ENCODE assay signal across 1 cellular context in the genomic region with DNA sequence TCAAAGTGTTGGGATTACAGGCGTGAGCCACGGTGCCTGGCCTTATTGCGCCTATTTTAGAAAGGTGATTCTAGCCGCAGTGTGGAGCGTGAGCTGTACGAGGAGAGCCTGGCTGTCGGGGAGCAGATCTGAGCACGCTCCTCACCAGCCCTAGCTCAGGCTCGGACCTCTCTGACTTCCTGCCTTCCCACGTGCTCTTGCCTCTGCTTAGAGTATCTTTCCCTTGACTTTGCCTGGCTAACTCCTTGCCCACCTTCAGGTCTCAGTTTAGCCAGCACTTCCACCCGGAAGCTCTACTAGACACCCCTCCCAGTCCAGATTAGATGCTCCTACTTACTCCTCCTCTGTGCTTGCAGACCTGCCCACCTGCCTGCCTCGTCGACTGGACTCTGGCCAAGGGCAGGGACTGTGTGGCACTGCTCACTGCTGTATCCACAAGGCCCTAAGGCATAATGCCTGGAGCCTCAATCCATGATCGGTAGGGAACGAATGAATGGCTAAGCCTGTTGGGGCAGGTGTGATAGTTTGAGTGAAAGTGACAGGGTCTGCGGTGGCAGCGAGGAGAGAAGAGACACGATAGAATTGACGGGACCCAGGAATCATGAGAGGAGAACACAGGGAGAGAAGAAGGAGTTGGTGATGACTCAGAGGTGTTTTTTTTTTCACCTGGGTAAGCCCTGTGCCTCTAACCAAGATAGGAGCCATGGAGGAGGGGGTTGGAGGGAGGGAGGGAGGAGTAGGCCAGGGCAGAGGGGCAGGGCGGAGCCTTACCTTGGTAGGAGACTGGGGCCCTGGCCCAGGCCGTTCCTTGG.
TF ChIP-seq lines count a peak whose summit lies in the region.

No MANE protein-coding gene starts in this region.

TF ChIP-seq in K562, 482 proteins besides CTCF, POLR2A, EP300 and RAD21 (continued from another document and continues in another):
- no peak for TF ChIP-seq ZNF277 (CRISPR knock-in tag; IDR thresholded peaks at IDR 0.05; ENCODE audit: borderline replicate concordance)
- TF ChIP-seq HLTF (IDR thresholded peaks at IDR 0.05): no peak
- TF ChIP-seq CCNT2 (IDR thresholded peaks at IDR 0.05; ENCODE audit: borderline replicate concordance, extremely low read depth, insufficient read length, low read depth, low read length): no peak
- peak; percentile 69 for TF ChIP-seq NFIC (IDR thresholded peaks at IDR 0.05)
- peak in 1 of 2 experiments; percentile 44; a peak in 3 of 4 replicates for TF ChIP-seq NRF1 (conservative IDR thresholded peaks at IDR 0.05 in 1 of 2, IDR thresholded peaks at IDR 0.05 in 1 of 2)
- TF ChIP-seq, protein P1, sequence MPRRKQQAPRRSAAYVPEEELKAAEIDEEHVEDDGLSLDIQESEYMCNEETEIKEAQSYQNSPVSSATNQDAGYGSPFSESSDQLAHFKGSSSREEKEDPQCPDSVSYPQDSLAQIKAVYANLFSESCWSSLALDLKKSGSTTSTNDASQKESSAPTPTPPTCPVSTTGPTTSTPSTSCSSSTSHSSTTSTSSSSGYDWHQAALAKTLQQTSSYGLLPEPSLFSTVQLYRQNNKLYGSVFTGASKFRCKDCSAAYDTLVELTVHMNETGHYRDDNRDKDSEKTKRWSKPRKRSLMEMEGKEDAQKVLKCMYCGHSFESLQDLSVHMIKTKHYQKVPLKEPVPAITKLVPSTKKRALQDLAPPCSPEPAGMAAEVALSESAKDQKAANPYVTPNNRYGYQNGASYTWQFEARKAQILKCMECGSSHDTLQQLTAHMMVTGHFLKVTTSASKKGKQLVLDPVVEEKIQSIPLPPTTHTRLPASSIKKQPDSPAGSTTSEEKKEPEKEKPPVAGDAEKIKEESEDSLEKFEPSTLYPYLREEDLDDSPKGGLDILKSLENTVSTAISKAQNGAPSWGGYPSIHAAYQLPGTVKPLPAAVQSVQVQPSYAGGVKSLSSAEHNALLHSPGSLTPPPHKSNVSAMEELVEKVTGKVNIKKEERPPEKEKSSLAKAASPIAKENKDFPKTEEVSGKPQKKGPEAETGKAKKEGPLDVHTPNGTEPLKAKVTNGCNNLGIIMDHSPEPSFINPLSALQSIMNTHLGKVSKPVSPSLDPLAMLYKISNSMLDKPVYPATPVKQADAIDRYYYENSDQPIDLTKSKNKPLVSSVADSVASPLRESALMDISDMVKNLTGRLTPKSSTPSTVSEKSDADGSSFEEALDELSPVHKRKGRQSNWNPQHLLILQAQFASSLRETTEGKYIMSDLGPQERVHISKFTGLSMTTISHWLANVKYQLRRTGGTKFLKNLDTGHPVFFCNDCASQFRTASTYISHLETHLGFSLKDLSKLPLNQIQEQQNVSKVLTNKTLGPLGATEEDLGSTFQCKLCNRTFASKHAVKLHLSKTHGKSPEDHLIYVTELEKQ (CRISPR knock-in tag; IDR thresholded peaks at IDR 0.05): no peak
- TF ChIP-seq ZBTB43 (CRISPR knock-in tag; IDR thresholded peaks at IDR 0.05): no peak
- peak; percentile 65; the same call in 1 of the 2 replicates for TF ChIP-seq ZEB2 (IDR thresholded peaks at IDR 0.05)
- no peak for TF ChIP-seq TAF1 (IDR thresholded peaks at IDR 0.05; ENCODE audit: control insufficient read depth, extremely low read depth, insufficient read depth, low read length, severe bottlenecking)
- no peak for TF ChIP-seq RFX7 (CRISPR knock-in tag; IDR thresholded peaks at IDR 0.05)
- no peak for TF ChIP-seq SUPT5H (IDR thresholded peaks at IDR 0.05)
- TF ChIP-seq DMBX1 (CRISPR knock-in tag; IDR thresholded peaks at IDR 0.05; ENCODE audit: borderline replicate concordance): no peak; the same call in 1 of the 2 replicates
- 0 out of 2 replicates have a peak, but pooled peaks have one; percentile 21 for TF ChIP-seq NFRKB (IDR thresholded peaks at IDR 0.05; ENCODE audit: low read depth)
- TF ChIP-seq MNT (conservative IDR thresholded peaks at IDR 0.05): no peak
- no peak for TF ChIP-seq GATAD2A (IDR thresholded peaks at IDR 0.05)
- TF ChIP-seq HDAC2 (IDR thresholded peaks at IDR 0.05): no peak; the same call in 1 of the 2 replicates
- TF ChIP-seq SIRT6 (IDR thresholded peaks at IDR 0.05; ENCODE audit: low read depth, low read length): no peak
- peak; percentile 78 for TF ChIP-seq DPF2 (IDR thresholded peaks at IDR 0.05)
- TF ChIP-seq DNMT1 (IDR thresholded peaks at IDR 0.05): no peak
- TF ChIP-seq ARHGAP35 (IDR thresholded peaks at IDR 0.05; ENCODE audit: partially characterized antibody): peak; percentile 28
- TF ChIP-seq PTBP1 (IDR thresholded peaks at IDR 0.05; ENCODE audit: low read depth, low read length): no peak
- TF ChIP-seq, protein P2, sequence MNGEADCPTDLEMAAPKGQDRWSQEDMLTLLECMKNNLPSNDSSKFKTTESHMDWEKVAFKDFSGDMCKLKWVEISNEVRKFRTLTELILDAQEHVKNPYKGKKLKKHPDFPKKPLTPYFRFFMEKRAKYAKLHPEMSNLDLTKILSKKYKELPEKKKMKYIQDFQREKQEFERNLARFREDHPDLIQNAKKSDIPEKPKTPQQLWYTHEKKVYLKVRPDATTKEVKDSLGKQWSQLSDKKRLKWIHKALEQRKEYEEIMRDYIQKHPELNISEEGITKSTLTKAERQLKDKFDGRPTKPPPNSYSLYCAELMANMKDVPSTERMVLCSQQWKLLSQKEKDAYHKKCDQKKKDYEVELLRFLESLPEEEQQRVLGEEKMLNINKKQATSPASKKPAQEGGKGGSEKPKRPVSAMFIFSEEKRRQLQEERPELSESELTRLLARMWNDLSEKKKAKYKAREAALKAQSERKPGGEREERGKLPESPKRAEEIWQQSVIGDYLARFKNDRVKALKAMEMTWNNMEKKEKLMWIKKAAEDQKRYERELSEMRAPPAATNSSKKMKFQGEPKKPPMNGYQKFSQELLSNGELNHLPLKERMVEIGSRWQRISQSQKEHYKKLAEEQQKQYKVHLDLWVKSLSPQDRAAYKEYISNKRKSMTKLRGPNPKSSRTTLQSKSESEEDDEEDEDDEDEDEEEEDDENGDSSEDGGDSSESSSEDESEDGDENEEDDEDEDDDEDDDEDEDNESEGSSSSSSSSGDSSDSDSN (IDR thresholded peaks at IDR 0.05; ENCODE audit: borderline replicate concordance in 1 of 2, low read depth in 2 of 2, low read length in 2 of 2): no peak
- TF ChIP-seq HDGF (IDR thresholded peaks at IDR 0.05): peak; percentile 92
- no peak for TF ChIP-seq TAF9B (IDR thresholded peaks at IDR 0.05; ENCODE audit: partially characterized antibody)
- TF ChIP-seq SNIP1 (IDR thresholded peaks at IDR 0.05; ENCODE audit: low read depth): no peak
- TF ChIP-seq POU5F1 (IDR thresholded peaks at IDR 0.05; ENCODE audit: borderline replicate concordance, low read depth, low read length, partially characterized antibody): no peak
- peak; percentile 14; the same call in 1 of the 2 replicates for TF ChIP-seq MBD1 (CRISPR knock-in tag; IDR thresholded peaks at IDR 0.05)
- no peak for TF ChIP-seq BACH1 (tag; IDR thresholded peaks at IDR 0.05)
- TF ChIP-seq, protein P3, sequence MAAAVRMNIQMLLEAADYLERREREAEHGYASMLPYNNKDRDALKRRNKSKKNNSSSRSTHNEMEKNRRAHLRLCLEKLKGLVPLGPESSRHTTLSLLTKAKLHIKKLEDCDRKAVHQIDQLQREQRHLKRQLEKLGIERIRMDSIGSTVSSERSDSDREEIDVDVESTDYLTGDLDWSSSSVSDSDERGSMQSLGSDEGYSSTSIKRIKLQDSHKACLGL (CRISPR knock-in tag; IDR thresholded peaks at IDR 0.05; ENCODE audit: borderline replicate concordance, poor library complexity, severe bottlenecking): no peak
- TF ChIP-seq VEZF1 (CRISPR knock-in tag; IDR thresholded peaks at IDR 0.05): peak; percentile 42; the same call in 1 of the 2 replicates
- TF ChIP-seq ZNF644 (tag; IDR thresholded peaks at IDR 0.05; ENCODE audit: low read depth): no peak
- TF ChIP-seq ETV5 (CRISPR knock-in tag; IDR thresholded peaks at IDR 0.05; ENCODE audit: low read depth): no peak
- 0 out of 2 replicates have a peak, but pooled peaks have one; percentile 11 for TF ChIP-seq MTA1 (IDR thresholded peaks at IDR 0.05; ENCODE audit: borderline replicate concordance)
- no peak for TF ChIP-seq TFAM (CRISPR knock-in tag; conservative IDR thresholded peaks at IDR 0.05)
- TF ChIP-seq, protein P4, sequence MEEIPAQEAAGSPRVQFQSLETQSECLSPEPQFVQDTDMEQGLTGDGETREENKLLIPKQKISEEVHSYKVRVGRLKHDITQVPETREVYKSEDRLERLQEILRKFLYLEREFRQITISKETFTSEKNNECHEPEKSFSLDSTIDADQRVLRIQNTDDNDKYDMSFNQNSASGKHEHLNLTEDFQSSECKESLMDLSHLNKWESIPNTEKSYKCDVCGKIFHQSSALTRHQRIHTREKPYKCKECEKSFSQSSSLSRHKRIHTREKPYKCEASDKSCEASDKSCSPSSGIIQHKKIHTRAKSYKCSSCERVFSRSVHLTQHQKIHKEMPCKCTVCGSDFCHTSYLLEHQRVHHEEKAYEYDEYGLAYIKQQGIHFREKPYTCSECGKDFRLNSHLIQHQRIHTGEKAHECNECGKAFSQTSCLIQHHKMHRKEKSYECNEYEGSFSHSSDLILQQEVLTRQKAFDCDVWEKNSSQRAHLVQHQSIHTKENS (CRISPR knock-in tag; IDR thresholded peaks at IDR 0.05): no peak
